14 cellular contexts compared by ENCODE assay signal in genomic region chr10:110040108-110040507, GRCh38.
"Had no signal": no experiment of that assay in that cellular context is flagged by ENCODE, and none has a peak within 500 bp of the region (broad histone marks: within the 10 kb centered on the region; RNA-seq: fewer than 3 reads in every experiment).

No MANE protein-coding gene starts in this region.

- H3K4me3 ChIP-seq: lower lobe of right lung, sigmoid colon, SK-N-MC, stomach, thoracic aorta had no signal

- ATAC-seq: lower lobe of right lung had no signal

- H3K9me3 ChIP-seq: lower lobe of right lung, sigmoid colon, stomach, thoracic aorta had no signal

- H3K9me3 Mint-ChIP-seq: activated B cell treated with CpG ODN at 0.5 μM for 24 hours had no signal

- H3K27me3 Mint-ChIP-seq: activated B cell treated with CpG ODN at 0.5 μM for 24 hours; activated CD4-positive, alpha-beta T cell treated with anti-CD3 and anti-CD28 coated beads, Interleukin-2, amount 10 ng/mL, durations not matched to agents 24 days and 14 days; brain had no signal

- H3K4me3 Mint-ChIP-seq: activated B cell treated with CpG ODN at 0.5 μM for 24 hours; activated CD4-positive, alpha-beta T cell treated with anti-CD3 and anti-CD28 coated beads, Interleukin-2, amount 10 ng/mL, durations not matched to agents 24 days and 14 days; brain had no signal

- H3K27ac Mint-ChIP-seq: activated CD4-positive, alpha-beta T cell treated with anti-CD3 and anti-CD28 coated beads, Interleukin-2, amount 10 ng/mL, durations not matched to agents 24 days and 14 days; brain had no signal

- H3K27ac ChIP-seq: lower lobe of right lung, sigmoid colon, SK-N-MC, stomach, thoracic aorta had no signal

- H3K27me3 ChIP-seq: sigmoid colon, stomach had no signal

- H3K36me3 ChIP-seq: lower lobe of right lung, sigmoid colon, stomach, thoracic aorta had no signal

- DNase-seq: activated B cell treated with CpG ODN at 0.5 μM for 24 hours; activated CD4-positive, alpha-beta T cell treated with anti-CD3 and anti-CD28 coated beads, Interleukin-2, amount 10 ng/mL, durations not matched to agents 24 days and 14 days; activated T-cell treated with anti-CD3 and anti-CD28 coated beads, Interleukin-2, amount 50 U/mL, for 48 hours; amniotic stem cell; lower lobe of right lung; midbrain; sigmoid colon; stimulated activated CD4-positive, alpha-beta T cell treated with anti-CD3 and anti-CD28 coated beads, Interleukin-12 subunit alpha, Interleukin-12 subunit beta, amount 100 ng/mL, for 4 hours; stimulated activated CD4-positive, alpha-beta T cell treated with anti-CD3 and anti-CD28 coated beads, Interleukin-4, amount 100 ng/mL, for 1 hour; stimulated activated CD8-positive, alpha-beta memory T cell treated with anti-CD3 and anti-CD28 coated beads, Interleukin-4, amount 100 ng/mL, for 48 hours; stomach had no signal
